1 cellular context compared by ENCODE assay signal in genomic region chr20:3691897-3692296, GRCh38.
TF ChIP-seq lines count a peak whose summit lies in the region.

No MANE protein-coding gene starts in this region.

TF ChIP-seq in HepG2, 621 proteins besides CTCF, POLR2A, EP300 and RAD21:
- 0 out of 2 replicates have a peak, but pooled peaks have one; percentile 21 for TF ChIP-seq ZNF891 (CRISPR knock-in tag; IDR thresholded peaks at IDR 0.05)
- TF ChIP-seq ZNF34 (CRISPR knock-in tag; IDR thresholded peaks at IDR 0.05; ENCODE audit: borderline replicate concordance), result no peak
